8 cellular contexts compared by ENCODE assay signal in genomic region chr7:50792342-50793114, GRCh38. TPM values are rescaled to one million over a fixed set of nuclear protein-coding genes. Genes with fewer than 3 reads are reported as not detected.
DNase-seq lines count a peak whose midpoint lies in the region; ATAC-seq and TF ChIP-seq lines count a peak whose summit lies in the region.

No MANE protein-coding gene starts in this region.

- H3K9ac ChIP-seq in fibroblast of lung (ENCODE audit: insufficient read depth, low read length), result peak overlapping the region; percentile 59

- H3K4me1 ChIP-seq in fibroblast of lung (ENCODE audit: control insufficient read depth, extremely low read depth, insufficient read depth, low read length), result no peaks in the 10 kb centered on the region

- H3K36me3 ChIP-seq in fibroblast of lung (ENCODE audit: control insufficient read depth, insufficient read depth, low read length), result no peaks in the 10 kb centered on the region

- H3K27ac ChIP-seq in VCaP (peak overlapping the region; percentile 86), fibroblast of lung (ENCODE audit: insufficient read depth, low read length) (peak overlapping the region; percentile 54)

- ATAC-seq in naive thymus-derived CD8-positive, alpha-beta T cell, result peak; percentile 55 to 59
- no peak for ATAC-seq in GM18511 (IDR thresholded peaks at IDR 0.05; ENCODE audit: unreplicated experiment)

- no peak for TF ChIP-seq CTCF in AG09309 (IDR thresholded peaks at IDR 0.05; ENCODE audit: control insufficient read depth, insufficient read depth, low read depth, low read length, missing control alignments)
- no peak for TF ChIP-seq CTCF in HFFc6 (IDR thresholded peaks at IDR 0.05)
- TF ChIP-seq CTCF in VCaP (conservative IDR thresholded peaks at IDR 0.05), result peak; percentile 20
- no peak for TF ChIP-seq CTCF in fibroblast of lung (conservative IDR thresholded peaks at IDR 0.05 in 1 of 2, IDR thresholded peaks at IDR 0.05 in 1 of 2; ENCODE audit: low read depth in 1 of 2, low read length in 2 of 2)
- TF ChIP-seq CTCF in GM20000 (IDR thresholded peaks at IDR 0.05; ENCODE audit: extremely low read depth, missing control alignments), result no peak

- peaks cover 43% of the 10 kb centered on the region for H3K79me2 ChIP-seq in fibroblast of lung (ENCODE audit: control insufficient read depth, insufficient read depth, low read length)

- H2AFZ ChIP-seq in fibroblast of lung (ENCODE audit: low read length), result peak overlapping the region; percentile 40

- H3K27me3 Mint-ChIP-seq in HFFc6 (ENCODE audit: insufficient read depth), result peaks cover 6% of the 10 kb centered on the region
- H3K27me3 Mint-ChIP-seq in naive thymus-derived CD8-positive, alpha-beta T cell, result peaks cover 13 to 53% (median 28%) of the 10 kb centered on the region in 5 donors

- POLR2A ChIA-PET in naive thymus-derived CD8-positive, alpha-beta T cell (lab: Charles Lee), result no interaction called here

- H3K9me3 ChIP-seq in fibroblast of lung (ENCODE audit: control insufficient read depth, insufficient read depth, low read depth, low read length), result no peaks in the 10 kb centered on the region

- H3K4me2 ChIP-seq in fibroblast of lung (ENCODE audit: extremely low read depth, insufficient read depth, low read length), result peak overlapping the region; percentile 93

- H3K9me3 Mint-ChIP-seq in HFFc6, result peaks cover 4% of the 10 kb centered on the region; the same call in 1 of the 2 replicates
- H3K9me3 Mint-ChIP-seq in naive thymus-derived CD8-positive, alpha-beta T cell, result peaks cover 0 to 12% (median 0%) of the 10 kb centered on the region in 9 donors

- no peaks in the 10 kb centered on the region for H4K20me1 ChIP-seq in fibroblast of lung (ENCODE audit: control insufficient read depth, extremely low read depth, insufficient read depth, low read length)

- H3K4me3 Mint-ChIP-seq in HFFc6, result peak overlapping the region; percentile 94
- peak overlapping the region; percentile 72 to 91 (median 87) for H3K4me3 Mint-ChIP-seq in naive thymus-derived CD8-positive, alpha-beta T cell

- DNase-seq in AG09309 (ENCODE audit: low read depth) (no peak), HFFc6 (peak; percentile 19), fibroblast of lung (ENCODE audit: low read depth in 2 of 2) (peak; percentile 70 to 72), AML-193 (lab: John Stamatoyannopoulos, UW) (no peak), GM20000 (ENCODE audit: low spot score) (no peak)
- peak in 4 of 10 donors; percentile 14 to 26 (median 20) for DNase-seq in naive thymus-derived CD8-positive, alpha-beta T cell

- H3K4me3 ChIP-seq in AG09309 (ENCODE audit: control insufficient read depth, low read depth, low read length) (peak overlapping the region; percentile 64), fibroblast of lung (replicated peaks in 1 of 4; ENCODE audit: control extremely low read depth in 1 of 4, insufficient read depth in 1 of 4, low read depth in 3 of 4, low read length in 4 of 4) (peak overlapping the region; percentile 74 to 96 (median 80))

- peaks cover 5% of the 10 kb centered on the region for H3K27me3 ChIP-seq in fibroblast of lung (ENCODE audit: control insufficient read depth, insufficient read depth, low read length)

- peaks cover 9% of the 10 kb centered on the region; the same call in 1 of the 2 replicates for H3K36me3 Mint-ChIP-seq in HFFc6 (ENCODE audit: low read depth)
- H3K36me3 Mint-ChIP-seq in naive thymus-derived CD8-positive, alpha-beta T cell, result no peaks in the 10 kb centered on the region

- H3K27ac Mint-ChIP-seq in HFFc6, result peak overlapping the region; percentile 58
- peak overlapping the region in 6 of 10 donors; percentile 25 to 87 (median 58) for H3K27ac Mint-ChIP-seq in naive thymus-derived CD8-positive, alpha-beta T cell

- H3K4me1 Mint-ChIP-seq in HFFc6 (ENCODE audit: low read depth), result peaks cover 21% of the 10 kb centered on the region
- H3K4me1 Mint-ChIP-seq in naive thymus-derived CD8-positive, alpha-beta T cell, result peaks cover 3 to 21% (median 16%) of the 10 kb centered on the region in 4 donors

RNA-seq across cellular contexts. Expression of gene GRB10, which starts 9.8 kb away (rescaled TPM):
- total RNA-seq in HFFc6 (2021; fragmentation: NEBNext Ultra II Directional; extraction: Animal tissue kit (Norgen Biotek cat#: 25700)), result 10 to 100 TPM; 13.6 to 17.8 (median 14.8) TPM
- total RNA-seq in fibroblast of lung, result 40.8 and 64.1 TPM in 2 replicates
- 10.7 and 11.1 TPM in 2 replicates for polyA plus RNA-seq in fibroblast of lung
- 17.2 and 17.7 TPM in 2 replicates for polyA plus RNA-seq in fibroblast of lung (2012)
- polyA minus RNA-seq in fibroblast of lung (ENCODE audit: low replicate concordance), result 31.0 and 33.8 TPM in 2 replicates
- total RNA-seq in naive thymus-derived CD8-positive, alpha-beta T cell, result 1 to 10 TPM in 1 of 2 experiments, under 1 TPM in 1; 0.62 to 1.0 TPM
- 1 to 10 TPM in 2 of 3 donors, under 1 TPM in 1; 0.47 to 2.9 (median 2.0) TPM for polyA plus RNA-seq in naive thymus-derived CD8-positive, alpha-beta T cell

Comparison
In these comparisons a context has a peak if more than half of its experiments do, and no peak if none do; other contexts are left out.
1. DNase-seq: peak in HFFc6 (single experiment) and fibroblast of lung (2 of 2); none in AG09309 (single experiment), AML-193 (0 of 2) and GM20000 (single experiment).
2. RNA of gene GRB10, which starts 9.8 kb away (total RNA-seq): 40.8 to 64.1 TPM in fibroblast of lung and 13.6 to 17.8 TPM in HFFc6; 0.62 to 1.0 TPM in naive thymus-derived CD8-positive, alpha-beta T cell; every median in the first group is over 4 times any median in the second.